Comparison of ENCODE assay signal across 14 cellular contexts in the genomic region with DNA sequence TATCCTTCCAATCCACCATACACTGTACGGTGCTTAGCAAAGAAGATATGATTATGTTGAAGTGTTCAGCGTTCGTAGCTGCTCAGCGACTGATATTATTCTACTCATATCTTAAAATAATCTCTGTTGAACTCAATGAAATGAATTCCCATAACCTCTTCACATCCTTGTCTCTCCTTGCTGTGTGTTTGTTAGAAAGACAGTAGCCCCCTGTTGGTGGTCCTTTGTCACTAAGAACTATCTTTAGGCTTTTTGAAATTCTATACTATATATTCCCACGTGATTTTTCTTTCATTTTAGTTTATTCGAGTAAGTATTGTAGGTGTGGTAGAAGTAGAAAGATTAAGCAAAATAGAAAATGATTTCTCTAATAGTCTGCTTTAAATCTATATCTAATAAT.
DNase-seq lines count a peak whose midpoint lies in the region; ATAC-seq and TF ChIP-seq lines count a peak whose summit lies in the region.
"Had no signal": no experiment of that assay in that cellular context is flagged by ENCODE, and none has a peak within 500 bp of the region (broad histone marks: within the 10 kb centered on the region; RNA-seq: fewer than 3 reads in every experiment).

No MANE protein-coding gene starts in this region.

- no peaks in the 10 kb centered on the region for H3K23me2 ChIP-seq in H9 (ENCODE audit: insufficient read length, low read depth, low read length, poor library complexity, severe bottlenecking)

- no peaks in the 10 kb centered on the region for H3K79me2 ChIP-seq in H9 (ENCODE audit: insufficient read depth, low read length)

- no peak overlapping the region for H3K18ac ChIP-seq in H9 (ENCODE audit: insufficient read length, low read depth, low read length)

- DNase-seq in BE2C (no peak), H9 (no peak), endothelial cell (ENCODE audit: low spot score) (no peak), neural crest cell (ENCODE audit: low read depth, low spot score) (no peak), caudate nucleus (lab: John Stamatoyannopoulos, UW) (no peak), GM19238 (ENCODE audit: insufficient read length, low spot score) (no peak), A172 (ENCODE audit: low spot score) (no peak)
- DNase-seq in activated T-cell treated with anti-CD3 and anti-CD28 coated beads, Interleukin-2, amount 50 U/mL, for 4 hours: no peak
- DNase-seq: CD4-positive, CD25-positive, alpha-beta regulatory T cell; DMS53; GF-D8; H7 had no signal

- H4K20me1 ChIP-seq in H9 (ENCODE audit: control insufficient read depth, insufficient read depth, insufficient read length): no peaks in the 10 kb centered on the region
- H4K20me1 ChIP-seq: BLaER1 had no signal

- no peaks in the 10 kb centered on the region for H3K27me3 Mint-ChIP-seq in H9 (ENCODE audit: low read depth)
- no peaks in the 10 kb centered on the region for H3K27me3 Mint-ChIP-seq in endothelial cell (ENCODE audit: unreplicated experiment)
- no peaks in the 10 kb centered on the region for H3K27me3 Mint-ChIP-seq in neural crest cell (ENCODE audit: low read depth)
- no peaks in the 10 kb centered on the region for H3K27me3 Mint-ChIP-seq in activated T-cell treated with anti-CD3 and anti-CD28 coated beads, Interleukin-2, amount 50 U/mL, for 4 hours (ENCODE audit: low read depth)
- H3K27me3 Mint-ChIP-seq: CD4-positive, CD25-positive, alpha-beta regulatory T cell had no signal

- no CpG with 5 or more reads among the region's 6 CpGs for WGBS in H9 (ENCODE audit: extremely low coverage, insufficient read length, low lambda C conversion rate)

- H3K79me1 ChIP-seq in H9 (ENCODE audit: insufficient read depth, low read depth, low read length, poor library complexity, severe bottlenecking): no peaks in the 10 kb centered on the region

- H3K27ac Mint-ChIP-seq in H9 (no peak overlapping the region), endothelial cell (ENCODE audit: unreplicated experiment) (no peak overlapping the region), neural crest cell (ENCODE audit: unreplicated experiment) (no peak overlapping the region)
- H3K27ac Mint-ChIP-seq: CD4-positive, CD25-positive, alpha-beta regulatory T cell had no signal

- H3K36me3 Mint-ChIP-seq in H9 (ENCODE audit: insufficient read depth in 1 of 3, low read depth in 3 of 3): peaks cover 0 to 1% (median 0%) of the 10 kb centered on the region in 3 experiments; a peak in 1 of 7 replicates
- no peaks in the 10 kb centered on the region for H3K36me3 Mint-ChIP-seq in endothelial cell (ENCODE audit: low read depth, unreplicated experiment)
- H3K36me3 Mint-ChIP-seq in neural crest cell (ENCODE audit: low read depth): no peaks in the 10 kb centered on the region
- no peaks in the 10 kb centered on the region for H3K36me3 Mint-ChIP-seq in activated T-cell treated with anti-CD3 and anti-CD28 coated beads, Interleukin-2, amount 50 U/mL, for 4 hours (ENCODE audit: insufficient read depth)
- H3K36me3 Mint-ChIP-seq: CD4-positive, CD25-positive, alpha-beta regulatory T cell had no signal

- H2BK20ac ChIP-seq in H9 (ENCODE audit: low read depth, low read length, poor library complexity, severe bottlenecking): no peak overlapping the region

- no peak for ATAC-seq in activated T-cell treated with anti-CD3 and anti-CD28 coated beads, Interleukin-2, amount 50 U/mL, for 4 hours
- ATAC-seq: A549 had no signal

- no peak overlapping the region for H2BK12ac ChIP-seq in H9 (ENCODE audit: insufficient read length, low read depth, low read length)

- H3K4me1 Mint-ChIP-seq in H9: peaks cover 11 to 12% of the 10 kb centered on the region in 2 experiments
- no peaks in the 10 kb centered on the region for H3K4me1 Mint-ChIP-seq in endothelial cell (ENCODE audit: unreplicated experiment)
- H3K4me1 Mint-ChIP-seq in neural crest cell: peaks cover 6% of the 10 kb centered on the region
- H3K4me1 Mint-ChIP-seq in activated T-cell treated with anti-CD3 and anti-CD28 coated beads, Interleukin-2, amount 50 U/mL, for 4 hours (ENCODE audit: low read depth): no peaks in the 10 kb centered on the region
- H3K4me1 Mint-ChIP-seq: CD4-positive, CD25-positive, alpha-beta regulatory T cell had no signal

- H3K4me1 ChIP-seq in BE2C (no peaks in the 10 kb centered on the region), H9 (ENCODE audit: insufficient read depth, low read length) (no peaks in the 10 kb centered on the region)
- H3K4me1 ChIP-seq: A549, BLaER1 had no signal

- H3K4ac ChIP-seq in H9 (ENCODE audit: low read depth, low read length): no peak overlapping the region

- H3K9me3 ChIP-seq in BE2C (no peaks in the 10 kb centered on the region), H9 (ENCODE audit: control insufficient read depth, low read depth, low read length) (no peaks in the 10 kb centered on the region)
- H3K9me3 ChIP-seq: A549, BLaER1 had no signal

- no peak overlapping the region for H3K14ac ChIP-seq in H9 (ENCODE audit: insufficient read depth, low read length)

- no peak overlapping the region for H2BK15ac ChIP-seq in H9 (ENCODE audit: low read depth, low read length)

- TF ChIP-seq CTCF in BE2C (IDR thresholded peaks at IDR 0.05; ENCODE audit: low read depth, low read length) (peak; percentile 17; the same call in 1 of the 2 replicates), H9 (conservative IDR thresholded peaks at IDR 0.05) (peak; percentile 65), endothelial cell (IDR thresholded peaks at IDR 0.05; ENCODE audit: unreplicated experiment) (peak; percentile 41), neural crest cell (conservative IDR thresholded peaks at IDR 0.05) (peak; percentile 41)

- H4K91ac ChIP-seq in H9 (ENCODE audit: insufficient read length, low read depth, low read length): no peak overlapping the region

- H3K9me3 Mint-ChIP-seq in H9 (no peaks in the 10 kb centered on the region), endothelial cell (ENCODE audit: unreplicated experiment) (no peaks in the 10 kb centered on the region), neural crest cell (no peaks in the 10 kb centered on the region)
- peaks cover 3% of the 10 kb centered on the region for H3K9me3 Mint-ChIP-seq in activated T-cell treated with anti-CD3 and anti-CD28 coated beads, Interleukin-2, amount 50 U/mL, for 4 hours

- no peak overlapping the region for H2BK5ac ChIP-seq in H9 (ENCODE audit: insufficient read length, low read length)

- H2AK5ac ChIP-seq in H9 (ENCODE audit: insufficient read length, low read length): no peak overlapping the region

- no peak overlapping the region for H3K9ac ChIP-seq in H9 (ENCODE audit: extremely low read depth, insufficient read length, low read length)
- H3K9ac ChIP-seq: BLaER1 had no signal

- H3K27ac ChIP-seq in H9 (ENCODE audit: insufficient read length, low read depth, low read length): no peak overlapping the region
- H3K27ac ChIP-seq in caudate nucleus (ENCODE audit: low read depth, low read length): no peak overlapping the region
- H3K27ac ChIP-seq: A549, BLaER1 had no signal

- no peak overlapping the region for H3K23ac ChIP-seq in H9 (ENCODE audit: insufficient read length, low read depth, low read length)

- no peak overlapping the region for H3K56ac ChIP-seq in H9 (ENCODE audit: insufficient read length, low read depth, low read length)

- no peaks in the 10 kb centered on the region for H3K36me3 ChIP-seq in BE2C
- H3K36me3 ChIP-seq: BLaER1 had no signal

- no peak overlapping the region for H3K4me3 ChIP-seq in BE2C (ENCODE audit: low read depth, low read length)
- H3K4me3 ChIP-seq: A549, BLaER1 had no signal

- peaks cover 5% of the 10 kb centered on the region; the same call in 1 of the 2 replicates for H3K27me3 ChIP-seq in BE2C
- no peaks in the 10 kb centered on the region for H3K27me3 ChIP-seq in H9 (ENCODE audit: insufficient read depth, low read length)
- H3K27me3 ChIP-seq: BLaER1 had no signal

- H4K8ac ChIP-seq in H9 (replicated peaks; ENCODE audit: insufficient read length, low read depth, low read length): no peak overlapping the region

- H2BK120ac ChIP-seq in H9 (ENCODE audit: low read depth, low read length, poor library complexity, severe bottlenecking): no peak overlapping the region

- H3T11ph ChIP-seq in H9 (ENCODE audit: low read length): no peak overlapping the region

- no peak overlapping the region for H2AFZ ChIP-seq in H9 (ENCODE audit: low read length)

- H3K4me3 Mint-ChIP-seq in H9 (no peak overlapping the region), endothelial cell (ENCODE audit: unreplicated experiment) (no peak overlapping the region), neural crest cell (no peak overlapping the region)
- no peak overlapping the region for H3K4me3 Mint-ChIP-seq in activated T-cell treated with anti-CD3 and anti-CD28 coated beads, Interleukin-2, amount 50 U/mL, for 4 hours
- H3K4me3 Mint-ChIP-seq: CD4-positive, CD25-positive, alpha-beta regulatory T cell had no signal

- no peak overlapping the region for H3K4me2 ChIP-seq in H9 (ENCODE audit: insufficient read depth, insufficient read length, low read length)
- H3K4me2 ChIP-seq: A549, BLaER1 had no signal

- no peak overlapping the region for H4K5ac ChIP-seq in H9 (ENCODE audit: insufficient read length, low read depth, low read length)
